Comparison of ENCODE assay signal across 32 cellular contexts in the genomic region with DNA sequence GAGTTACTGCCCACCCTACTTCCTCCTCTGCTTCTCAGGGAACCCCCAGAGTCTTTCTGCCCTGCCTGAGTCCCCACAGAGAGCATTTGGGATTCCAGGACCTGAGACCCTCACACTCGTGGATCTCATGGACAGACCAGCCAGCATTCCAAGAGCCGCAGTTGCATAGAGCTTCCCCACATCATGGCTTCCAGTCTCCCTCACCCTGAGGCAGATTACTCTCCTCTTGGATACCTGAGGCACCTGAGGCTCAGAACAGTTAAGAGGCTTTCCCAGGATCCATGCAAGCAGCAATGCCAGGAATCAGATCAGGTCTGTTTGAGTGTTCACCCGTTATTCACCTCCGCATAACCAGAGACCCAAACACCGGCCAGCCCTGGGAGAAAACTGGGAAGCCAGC.
"Had no signal": no experiment of that assay in that cellular context is flagged by ENCODE, and none has a peak within 500 bp of the region (broad histone marks: within the 10 kb centered on the region; RNA-seq: fewer than 3 reads in every experiment).

No MANE protein-coding gene starts in this region.

- H3K36me3 Mint-ChIP-seq: activated naive CD8-positive, alpha-beta T cell; naive B cell had no signal

- H3K27ac Mint-ChIP-seq: activated CD4-positive, alpha-beta memory T cell treated with anti-CD3 and anti-CD28 coated beads, Interleukin-2, amount 10 ng/mL, durations not matched to agents 7 days and 5 days; activated CD4-positive, alpha-beta T cell treated with anti-CD3 and anti-CD28 coated beads, Interleukin-2, amount 10 ng/mL, durations not matched to agents 7 days and 5 days; activated naive CD8-positive, alpha-beta T cell; dendritic cell treated with granulocyte-macrophage colony-stimulating factor and Interleukin-4, amounts not matched to agents 40 ng/mL and 50 ng/mL, for 4 days; mesothelial cell of epicardium; naive B cell; T-helper 17 cell had no signal

- H3K27ac ChIP-seq: adrenal gland, body of pancreas, cardiac muscle cell, hepatocyte, neutrophil, ovary, prostate gland, skin epidermis, upper lobe of left lung had no signal

- H3K79me2 ChIP-seq: hepatocyte had no signal

- H3K9me3 Mint-ChIP-seq: activated CD4-positive, alpha-beta memory T cell treated with anti-CD3 and anti-CD28 coated beads, Interleukin-2, amount 10 ng/mL, durations not matched to agents 7 days and 5 days; activated CD4-positive, alpha-beta T cell treated with anti-CD3 and anti-CD28 coated beads, Interleukin-2, amount 10 ng/mL, durations not matched to agents 7 days and 5 days; dendritic cell treated with granulocyte-macrophage colony-stimulating factor and Interleukin-4, amounts not matched to agents 40 ng/mL and 50 ng/mL, for 4 days had no signal

- DNase-seq: activated CD4-positive, alpha-beta memory T cell treated with anti-CD3 and anti-CD28 coated beads, Interleukin-2, amount 10 ng/mL, durations not matched to agents 7 days and 5 days; activated CD4-positive, alpha-beta T cell treated with anti-CD3 and anti-CD28 coated beads for 1 hour; activated CD4-positive, alpha-beta T cell treated with anti-CD3 and anti-CD28 coated beads, Interleukin-2, amount 10 ng/mL, durations not matched to agents 7 days and 5 days; activated effector memory CD4-positive, alpha-beta T cell treated with Interleukin-2 at 50 U/mL for 16 hours; activated naive CD4-positive, alpha-beta T cell treated with Interleukin-2 at 50 U/mL for 16 hours; adrenal gland; aorta; body of pancreas; effector CD8-positive, alpha-beta T cell; glutamatergic neuron; left colon; naive B cell; nephron progenitor cell; ovary; retina; stimulated activated CD4-positive, alpha-beta T cell treated with anti-CD3 and anti-CD28 coated beads, Interleukin-12 subunit alpha, Interleukin-12 subunit beta, amount 100 ng/mL, for 4 hours; stimulated activated CD4-positive, alpha-beta T cell treated with anti-CD3 and anti-CD28 coated beads, Interleukin-4, amount 100 ng/mL, for 1 hour; stimulated activated naive CD8-positive, alpha-beta T cell treated with anti-CD3 and anti-CD28 coated beads, Interleukin-15, Interleukin-2, amounts not matched to agents 100 U/mL and 50 U/mL, for 24 hours; T-helper 17 cell; T1000; upper lobe of left lung had no signal

- H3K4me3 ChIP-seq: adrenal gland, body of pancreas, cardiac muscle cell, hepatocyte, ovary, prostate gland, skin epidermis, upper lobe of left lung had no signal

- H3K27me3 ChIP-seq: adrenal gland, body of pancreas, cardiac muscle cell, hepatocyte, neutrophil, ovary, upper lobe of left lung had no signal

- ATAC-seq: body of pancreas; left colon; sciatic nerve; stimulated activated naive CD8-positive, alpha-beta T cell treated with anti-CD3 and anti-CD28 coated beads, Interleukin-15, Interleukin-2, amounts not matched to agents 100 U/mL and 50 U/mL, for 24 hours; T-helper 17 cell had no signal

- FAIRE-seq: frontal cortex, keratinocyte had no signal

- H3K9me3 ChIP-seq: adrenal gland, body of pancreas, neutrophil, ovary, prostate gland had no signal

- H2AFZ ChIP-seq: hepatocyte had no signal

- H3K4me1 ChIP-seq: adrenal gland, body of pancreas, prostate gland, upper lobe of left lung had no signal

- H3K36me3 ChIP-seq: adrenal gland, cardiac muscle cell, neutrophil, ovary, prostate gland, upper lobe of left lung had no signal

- H3K4me3 Mint-ChIP-seq: activated CD4-positive, alpha-beta memory T cell treated with anti-CD3 and anti-CD28 coated beads, Interleukin-2, amount 10 ng/mL, durations not matched to agents 7 days and 5 days; activated CD4-positive, alpha-beta T cell treated with anti-CD3 and anti-CD28 coated beads, Interleukin-2, amount 10 ng/mL, durations not matched to agents 7 days and 5 days; activated naive CD8-positive, alpha-beta T cell; dendritic cell treated with granulocyte-macrophage colony-stimulating factor and Interleukin-4, amounts not matched to agents 40 ng/mL and 50 ng/mL, for 4 days; mesothelial cell of epicardium; naive B cell; nephron progenitor cell; T-helper 17 cell had no signal

- H3K4me1 Mint-ChIP-seq: activated CD4-positive, alpha-beta memory T cell treated with anti-CD3 and anti-CD28 coated beads, Interleukin-2, amount 10 ng/mL, durations not matched to agents 7 days and 5 days; activated CD4-positive, alpha-beta T cell treated with anti-CD3 and anti-CD28 coated beads, Interleukin-2, amount 10 ng/mL, durations not matched to agents 7 days and 5 days; naive B cell had no signal

- H3K4me2 ChIP-seq: hepatocyte had no signal
